In the genomic region with DNA sequence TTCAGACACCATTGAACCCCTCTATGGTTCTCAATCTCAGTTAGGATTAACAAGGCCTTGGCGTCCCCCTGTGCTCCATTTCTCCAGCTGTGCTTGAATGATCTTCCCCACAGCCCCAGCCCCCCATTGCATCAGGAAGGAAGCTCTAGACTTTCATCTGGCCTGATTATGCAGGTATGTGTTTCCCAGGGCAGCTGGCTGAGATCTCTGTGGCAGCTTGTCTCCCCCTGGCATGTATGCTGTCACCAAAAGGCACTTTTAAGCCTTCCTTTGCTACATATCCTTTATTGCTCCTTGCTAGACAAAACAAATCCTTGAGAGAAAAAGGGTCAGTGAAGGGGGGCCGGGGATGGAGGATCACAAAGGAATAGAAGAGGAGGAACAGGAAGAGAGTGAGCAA, we compare ENCODE assay signal across 36 cellular contexts.
A peak's percentile ranks its signal among the peaks of the same experiment; 100 is the strongest.
DNase-seq lines count a peak whose midpoint lies in the region; ATAC-seq, FAIRE-seq and TF ChIP-seq lines count a peak whose summit lies in the region.
"Had no signal": no experiment of that assay in that cellular context is flagged by ENCODE, and none has a peak within 500 bp of the region (broad histone marks: within the 10 kb centered on the region; RNA-seq: fewer than 3 reads in every experiment).

No MANE protein-coding gene starts in this region.

- H3K36me3 Mint-ChIP-seq in GM23338 (ENCODE audit: low read depth): peaks cover 39% of the 10 kb centered on the region
- no peaks in the 10 kb centered on the region for H3K36me3 Mint-ChIP-seq in stimulated activated effector memory CD8-positive, alpha-beta T cell treated with anti-CD3 and anti-CD28 coated beads, Interleukin-12 subunit alpha, Interleukin-12 subunit beta, amount 100 ng/mL, for 72 hours
- H3K36me3 Mint-ChIP-seq in immature natural killer cell: peaks cover 0 to 1% (median 0%) of the 10 kb centered on the region in 3 donors
- H3K36me3 Mint-ChIP-seq: activated naive CD4-positive, alpha-beta T cell treated with anti-CD3 and anti-CD28 coated beads, Interleukin-2, amount 50 U/mL, for 24 hours; naive B cell; stimulated activated memory B cell treated with anti-CD40 and anti-IgM and Interleukin-4, amounts not matched to agents 10 μg/mL and 1 μg/mL and 100 μg/mL, for 72 hours had no signal

- H3K4me2 ChIP-seq in GM23338: no peak overlapping the region
- H3K4me2 ChIP-seq in neuronal stem cell (ENCODE audit: insufficient read depth, low read length, poor library complexity, severe bottlenecking): no peak overlapping the region
- H3K4me2 ChIP-seq: hepatocyte had no signal

- H3K36me3 ChIP-seq in GM23338 (ENCODE audit: insufficient read depth) (no peaks in the 10 kb centered on the region; the same call in 1 of the 2 replicates), neuronal stem cell (replicated peaks in 1 of 2; ENCODE audit: control insufficient read depth in 2 of 2, insufficient read depth in 2 of 2, low read length in 2 of 2) (no peaks in the 10 kb centered on the region)
- H3K36me3 ChIP-seq: cardiac muscle cell, gastrocnemius medialis, MG63, upper lobe of left lung had no signal

- no peaks in the 10 kb centered on the region for H3K27me3 ChIP-seq in GM23338 (ENCODE audit: insufficient read depth)
- H3K27me3 ChIP-seq in neuronal stem cell (ENCODE audit: control insufficient read depth in 3 of 3, insufficient read depth in 3 of 3, low read depth in 1 of 3, low read length in 3 of 3): no peaks in the 10 kb centered on the region
- H3K27me3 ChIP-seq: cardiac muscle cell, gastrocnemius medialis, hepatocyte, MG63, upper lobe of left lung had no signal

- H3K4me3 Mint-ChIP-seq in GM23338 (no peak overlapping the region; the same call in 2 of the 3 replicates), immature natural killer cell (no peak overlapping the region)
- H3K4me3 Mint-ChIP-seq in stimulated activated effector memory CD8-positive, alpha-beta T cell treated with anti-CD3 and anti-CD28 coated beads, Interleukin-12 subunit alpha, Interleukin-12 subunit beta, amount 100 ng/mL, for 72 hours: no peak overlapping the region
- H3K4me3 Mint-ChIP-seq: activated CD4-positive, alpha-beta memory T cell treated with anti-CD3 and anti-CD28 coated beads, Interleukin-2, amount 10 ng/mL, durations not matched to agents 7 days and 5 days; activated naive CD4-positive, alpha-beta T cell treated with anti-CD3 and anti-CD28 coated beads, Interleukin-2, amount 50 U/mL, for 24 hours; activated T-helper 17 cell treated with anti-CD3 and anti-CD28 coated beads, Interleukin-2, amount 50 U/mL, for 72 hours; naive B cell; stimulated activated memory B cell treated with anti-CD40 and anti-IgM and Interleukin-4, amounts not matched to agents 10 μg/mL and 1 μg/mL and 100 μg/mL, for 72 hours had no signal

- no peak overlapping the region for H4K91ac ChIP-seq in neuronal stem cell (ENCODE audit: low read depth, low read length, poor library complexity)

- H3K79me2 ChIP-seq in GM23338 (replicated peaks; ENCODE audit: insufficient read depth): no peaks in the 10 kb centered on the region
- H3K79me2 ChIP-seq: hepatocyte, parathyroid adenoma had no signal

- peak; percentile 95 for ATAC-seq in GM23338
- ATAC-seq in stimulated activated effector memory CD8-positive, alpha-beta T cell treated with anti-CD3 and anti-CD28 coated beads, Interleukin-12 subunit alpha, Interleukin-12 subunit beta, amount 100 ng/mL, for 72 hours: no peak
- ATAC-seq: activated T-helper 17 cell treated with anti-CD3 and anti-CD28 coated beads, Interleukin-2, amount 50 U/mL, for 72 hours; gastrocnemius medialis; HCT116; left lobe of liver; right cardiac atrium; stimulated activated memory B cell treated with anti-CD40 and anti-IgM and Interleukin-4, amounts not matched to agents 10 μg/mL and 1 μg/mL and 100 μg/mL, for 72 hours had no signal

- H3K14ac ChIP-seq in neuronal stem cell (ENCODE audit: low read length): no peak overlapping the region

- H3K27me3 Mint-ChIP-seq in GM23338 (ENCODE audit: insufficient read depth, low read depth, poor library complexity) (peaks cover 11% of the 10 kb centered on the region), immature natural killer cell (ENCODE audit: low read depth in 3 of 3) (peaks cover 0 to 3% (median 0%) of the 10 kb centered on the region in 3 donors)
- H3K27me3 Mint-ChIP-seq: activated CD4-positive, alpha-beta memory T cell treated with anti-CD3 and anti-CD28 coated beads, Interleukin-2, amount 10 ng/mL, durations not matched to agents 7 days and 5 days; activated naive CD4-positive, alpha-beta T cell treated with anti-CD3 and anti-CD28 coated beads, Interleukin-2, amount 50 U/mL, for 24 hours; activated T-helper 17 cell treated with anti-CD3 and anti-CD28 coated beads, Interleukin-2, amount 50 U/mL, for 72 hours; naive B cell; stimulated activated memory B cell treated with anti-CD40 and anti-IgM and Interleukin-4, amounts not matched to agents 10 μg/mL and 1 μg/mL and 100 μg/mL, for 72 hours had no signal

- H3K4me3 ChIP-seq in GM23338 (no peak overlapping the region), neuronal stem cell (ENCODE audit: low read length in 2 of 2) (no peak overlapping the region)
- H3K4me3 ChIP-seq: cardiac muscle cell, coronary artery, gastrocnemius medialis, hepatocyte, MG63, SK-N-MC, upper lobe of left lung had no signal

- peak; percentile 89 for DNase-seq in GM23338 (ENCODE audit: low spot score)
- peak; percentile 55 for DNase-seq in ecto neural progenitor cell (ENCODE audit: low spot score)
- DNase-seq in iPS-NIHi11 (ENCODE audit: low spot score): peak; percentile 61
- peak; percentile 30 for DNase-seq in neuronal stem cell (ENCODE audit: low spot score)
- no peak for DNase-seq in stimulated activated effector memory CD8-positive, alpha-beta T cell treated with anti-CD3 and anti-CD28 coated beads, Interleukin-12 subunit alpha, Interleukin-12 subunit beta, amount 100 ng/mL, for 72 hours (ENCODE audit: low spot score in 2 of 2)
- no peak for DNase-seq in HTR-8/SVneo (ENCODE audit: insufficient read length, low spot score)
- no peak for DNase-seq in AG08395 (ENCODE audit: low spot score)
- no peak for DNase-seq in immature natural killer cell
- DNase-seq: ACHN; activated CD4-positive, alpha-beta memory T cell treated with anti-CD3 and anti-CD28 coated beads, Interleukin-2, amount 10 ng/mL, durations not matched to agents 7 days and 5 days; activated CD4-positive, alpha-beta T cell treated with anti-CD3 and anti-CD28 coated beads for 1 hour; C1 segment of cervical spinal cord; DMS79; gastrocnemius medialis; GF-D8; KG1; MG63; naive B cell; NCI-H1105 treated with DMSO at 0.1 percent for 48 hours; NCI-H2107; OCI-M1; right cardiac atrium; stimulated activated CD4-positive, alpha-beta T cell treated with anti-CD3 and anti-CD28 coated beads, Interleukin-12 subunit alpha, Interleukin-12 subunit beta, amount 100 ng/mL, for 4 hours; stimulated activated CD4-positive, alpha-beta T cell treated with anti-CD3 and anti-CD28 coated beads, Interleukin-4, amount 100 ng/mL, for 24 hours; T-helper 2 cell; upper lobe of left lung had no signal

- WGBS in neuronal stem cell (ENCODE audit: extremely low coverage in 2 of 2, insufficient read length in 2 of 2, insufficient replicate concordance in 1 of 2), 2 donors: no CpG with 5 or more reads among the region's 2 CpGs

- no peak overlapping the region for H2BK15ac ChIP-seq in neuronal stem cell (ENCODE audit: low read length)

- TF ChIP-seq CTCF in GM23338 (conservative IDR thresholded peaks at IDR 0.05; ENCODE audit: low read depth in 2 of 2): peak in 1 of 2 experiments; percentile 10; a peak in 1 of 4 replicates

- H3K27ac Mint-ChIP-seq in GM23338 (peak overlapping the region; percentile 94), immature natural killer cell (no peak overlapping the region)
- H3K27ac Mint-ChIP-seq in stimulated activated effector memory CD8-positive, alpha-beta T cell treated with anti-CD3 and anti-CD28 coated beads, Interleukin-12 subunit alpha, Interleukin-12 subunit beta, amount 100 ng/mL, for 72 hours: no peak overlapping the region
- H3K27ac Mint-ChIP-seq: activated CD4-positive, alpha-beta memory T cell treated with anti-CD3 and anti-CD28 coated beads, Interleukin-2, amount 10 ng/mL, durations not matched to agents 7 days and 5 days; activated naive CD4-positive, alpha-beta T cell treated with anti-CD3 and anti-CD28 coated beads, Interleukin-2, amount 50 U/mL, for 24 hours; activated T-helper 17 cell treated with anti-CD3 and anti-CD28 coated beads, Interleukin-2, amount 50 U/mL, for 72 hours; naive B cell; stimulated activated memory B cell treated with anti-CD40 and anti-IgM and Interleukin-4, amounts not matched to agents 10 μg/mL and 1 μg/mL and 100 μg/mL, for 72 hours had no signal

- no peak overlapping the region for H3K18ac ChIP-seq in neuronal stem cell (ENCODE audit: low read length)

- H4K20me1 ChIP-seq in GM23338 (replicated peaks; ENCODE audit: insufficient read depth): no peaks in the 10 kb centered on the region

- peaks cover 32% of the 10 kb centered on the region for H3K4me1 ChIP-seq in GM23338 (ENCODE audit: insufficient read depth)
- H3K4me1 ChIP-seq in neuronal stem cell (ENCODE audit: control insufficient read depth in 2 of 2, insufficient read depth in 1 of 2, low read depth in 1 of 2, low read length in 2 of 2): peaks cover 8 to 23% of the 10 kb centered on the region in 2 donors
- H3K4me1 ChIP-seq: gastrocnemius medialis, parathyroid adenoma, upper lobe of left lung had no signal

- H3K27ac ChIP-seq in GM23338 (ENCODE audit: low read depth) (peak overlapping the region; percentile 94), neuronal stem cell (replicated peaks; ENCODE audit: low read length) (no peak overlapping the region)
- H3K27ac ChIP-seq: cardiac muscle cell, coronary artery, gastrocnemius medialis, hepatocyte, parathyroid adenoma, SK-N-MC, upper lobe of left lung had no signal

- no peak overlapping the region for H2BK5ac ChIP-seq in neuronal stem cell (ENCODE audit: low read length)

- H3K4ac ChIP-seq in neuronal stem cell (ENCODE audit: low read length): no peak overlapping the region

- H3K23ac ChIP-seq in neuronal stem cell (ENCODE audit: low read depth, low read length, poor library complexity): no peak overlapping the region

- H3K9me3 Mint-ChIP-seq in GM23338 (peaks cover 29% of the 10 kb centered on the region), immature natural killer cell (peaks cover 6 to 49% (median 18%) of the 10 kb centered on the region in 6 donors)
- peaks cover 20% of the 10 kb centered on the region for H3K9me3 Mint-ChIP-seq in stimulated activated effector memory CD8-positive, alpha-beta T cell treated with anti-CD3 and anti-CD28 coated beads, Interleukin-12 subunit alpha, Interleukin-12 subunit beta, amount 100 ng/mL, for 72 hours
- H3K9me3 Mint-ChIP-seq: stimulated activated memory B cell treated with anti-CD40 and anti-IgM and Interleukin-4, amounts not matched to agents 10 μg/mL and 1 μg/mL and 100 μg/mL, for 72 hours had no signal

- H3K9me3 ChIP-seq in neuronal stem cell (replicated peaks in 1 of 2; ENCODE audit: control insufficient read depth in 2 of 2, insufficient read depth in 1 of 2, low read depth in 1 of 2, low read length in 2 of 2): no peaks in the 10 kb centered on the region
- H3K9me3 ChIP-seq: gastrocnemius medialis, MG63, upper lobe of left lung had no signal

- no peak overlapping the region for H2AFZ ChIP-seq in GM23338
- peak overlapping the region; percentile 51 for H2AFZ ChIP-seq in neuronal stem cell (ENCODE audit: low read length)
- H2AFZ ChIP-seq: hepatocyte, parathyroid adenoma had no signal

- no peak for FAIRE-seq in HTR-8/SVneo (lab: Jason Lieb, UNC)

- H2BK12ac ChIP-seq in neuronal stem cell (ENCODE audit: low read length): no peak overlapping the region

- H3K9ac ChIP-seq in neuronal stem cell (ENCODE audit: low read depth, low read length, poor library complexity): no peak overlapping the region
- H3K9ac ChIP-seq: parathyroid adenoma had no signal

- no peaks in the 10 kb centered on the region for H3K79me1 ChIP-seq in neuronal stem cell (ENCODE audit: low read depth, low read length)

- H2BK120ac ChIP-seq in neuronal stem cell (ENCODE audit: low read depth, low read length): no peak overlapping the region

- peaks cover 15% of the 10 kb centered on the region; the same call in 1 of the 2 replicates for H3K9me2 ChIP-seq in GM23338 (ENCODE audit: insufficient read depth)

- H2AK5ac ChIP-seq in neuronal stem cell (ENCODE audit: low read depth, low read length): no peak overlapping the region

- H3K4me1 Mint-ChIP-seq in GM23338: peaks cover 38% of the 10 kb centered on the region
- no peaks in the 10 kb centered on the region for H3K4me1 Mint-ChIP-seq in stimulated activated effector memory CD8-positive, alpha-beta T cell treated with anti-CD3 and anti-CD28 coated beads, Interleukin-12 subunit alpha, Interleukin-12 subunit beta, amount 100 ng/mL, for 72 hours
- no peaks in the 10 kb centered on the region for H3K4me1 Mint-ChIP-seq in immature natural killer cell
- H3K4me1 Mint-ChIP-seq: activated CD4-positive, alpha-beta memory T cell treated with anti-CD3 and anti-CD28 coated beads, Interleukin-2, amount 10 ng/mL, durations not matched to agents 7 days and 5 days; activated naive CD4-positive, alpha-beta T cell treated with anti-CD3 and anti-CD28 coated beads, Interleukin-2, amount 50 U/mL, for 24 hours; activated T-helper 17 cell treated with anti-CD3 and anti-CD28 coated beads, Interleukin-2, amount 50 U/mL, for 72 hours; stimulated activated memory B cell treated with anti-CD40 and anti-IgM and Interleukin-4, amounts not matched to agents 10 μg/mL and 1 μg/mL and 100 μg/mL, for 72 hours had no signal

- no peaks in the 10 kb centered on the region for H3F3A ChIP-seq in GM23338 (replicated peaks; ENCODE audit: low read depth)

- H4K8ac ChIP-seq in neuronal stem cell (ENCODE audit: low read depth, low read length): no peak overlapping the region

Comparison
In these comparisons a context has a peak if more than half of its experiments do, and no peak if none do; other contexts are left out.
1. DNase-seq: peak in GM23338 (single experiment), ecto neural progenitor cell (single experiment), iPS-NIHi11 (single experiment) and neuronal stem cell (single experiment); none in stimulated activated effector memory CD8-positive, alpha-beta T cell treated with anti-CD3 and anti-CD28 coated beads, Interleukin-12 subunit alpha, Interleukin-12 subunit beta, amount 100 ng/mL, for 72 hours (0 of 2), HTR-8/SVneo (single experiment), AG08395 (single experiment) and immature natural killer cell (0 of 3).